In the genomic region with DNA sequence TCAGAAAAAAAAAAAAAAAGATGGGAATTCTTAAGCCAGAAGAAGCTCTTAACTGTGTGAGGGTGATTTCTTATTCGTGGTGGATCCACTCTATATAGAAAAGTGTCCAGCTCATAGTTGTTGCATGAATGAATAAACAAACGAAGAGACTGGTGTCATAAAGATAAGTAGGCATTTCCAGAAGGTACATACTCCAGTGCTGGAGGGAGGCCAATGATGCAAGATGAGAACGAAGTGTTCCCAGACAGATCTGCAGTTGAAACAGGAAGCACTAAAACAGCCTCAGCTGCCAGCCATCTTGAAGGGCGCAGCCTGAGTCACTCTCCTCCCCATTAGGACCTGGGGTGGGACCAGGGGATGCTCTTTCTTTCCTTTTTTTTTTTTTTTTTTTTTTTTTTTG, we compare ENCODE assay signal across 10 cellular contexts. TPM values are rescaled to one million over a fixed set of nuclear protein-coding genes. Genes with fewer than 3 reads are reported as not detected.
A peak's percentile ranks its signal among the peaks of the same experiment; 100 is the strongest.
DNase-seq lines count a peak whose midpoint lies in the region; ATAC-seq and TF ChIP-seq lines count a peak whose summit lies in the region.
"Had no signal": no experiment of that assay in that cellular context is flagged by ENCODE, and none has a peak within 500 bp of the region (broad histone marks: within the 10 kb centered on the region; RNA-seq: fewer than 3 reads in every experiment).

No MANE protein-coding gene starts in this region.

- H3K27ac Mint-ChIP-seq in stimulated activated effector memory CD8-positive, alpha-beta T cell treated with anti-CD3 and anti-CD28 coated beads, Interleukin-12 subunit alpha, Interleukin-12 subunit beta, amount 100 ng/mL, for 72 hours: no peak overlapping the region
- H3K27ac Mint-ChIP-seq: activated T-cell treated with anti-CD3 and anti-CD28 coated beads, Interleukin-2, amount 50 U/mL, for 72 hours; CD4-positive, alpha-beta T cell had no signal

- H3K27ac ChIP-seq in A673 (ENCODE audit: low read depth, low read length, poor library complexity, severe bottlenecking) (no peak overlapping the region), VCaP (0 out of 2 replicates have a peak overlapping the region, but pooled peaks have one; percentile 34)

- H3K9me3 Mint-ChIP-seq in stimulated activated effector memory CD8-positive, alpha-beta T cell treated with anti-CD3 and anti-CD28 coated beads, Interleukin-12 subunit alpha, Interleukin-12 subunit beta, amount 100 ng/mL, for 72 hours: no peaks in the 10 kb centered on the region
- H3K9me3 Mint-ChIP-seq: CD4-positive, alpha-beta T cell had no signal

- no peaks in the 10 kb centered on the region for H3K36me3 Mint-ChIP-seq in stimulated activated effector memory CD8-positive, alpha-beta T cell treated with anti-CD3 and anti-CD28 coated beads, Interleukin-12 subunit alpha, Interleukin-12 subunit beta, amount 100 ng/mL, for 72 hours

- H3K4me3 Mint-ChIP-seq in stimulated activated effector memory CD8-positive, alpha-beta T cell treated with anti-CD3 and anti-CD28 coated beads, Interleukin-12 subunit alpha, Interleukin-12 subunit beta, amount 100 ng/mL, for 72 hours: no peak overlapping the region
- H3K4me3 Mint-ChIP-seq: activated T-cell treated with anti-CD3 and anti-CD28 coated beads, Interleukin-2, amount 50 U/mL, for 72 hours; CD4-positive, alpha-beta T cell had no signal

- DNase-seq in A673 (ENCODE audit: low spot score) (peak; percentile 14), LoVo (ENCODE audit: low spot score) (peak; percentile 63), iris pigment epithelial cell (ENCODE audit: low read depth) (peak; percentile 99), T1000 (lab: John Stamatoyannopoulos, UW) (no peak)
- DNase-seq in stimulated activated effector memory CD8-positive, alpha-beta T cell treated with anti-CD3 and anti-CD28 coated beads, Interleukin-12 subunit alpha, Interleukin-12 subunit beta, amount 100 ng/mL, for 72 hours (ENCODE audit: low spot score in 2 of 2): no peak
- no peak for DNase-seq in activated CD4-positive, alpha-beta T cell treated with anti-CD3 and anti-CD28 coated beads, Interleukin-2, amount 50 U/mL, for 1 hour
- no peak for DNase-seq in activated T-cell treated with anti-CD3 and anti-CD28 coated beads, Interleukin-2, amount 50 U/mL, for 48 hours
- DNase-seq: activated T-cell treated with anti-CD3 and anti-CD28 coated beads, Interleukin-2, amount 50 U/mL, for 72 hours; CD4-positive, alpha-beta T cell had no signal

- POLR2A ChIA-PET in A673 (lab: Charles Lee; ENCODE audit: low non-redundant PET): no interaction called here

- peaks cover 1% of the 10 kb centered on the region for H3K4me1 Mint-ChIP-seq in stimulated activated effector memory CD8-positive, alpha-beta T cell treated with anti-CD3 and anti-CD28 coated beads, Interleukin-12 subunit alpha, Interleukin-12 subunit beta, amount 100 ng/mL, for 72 hours

- no peak for ATAC-seq in stimulated activated effector memory CD8-positive, alpha-beta T cell treated with anti-CD3 and anti-CD28 coated beads, Interleukin-12 subunit alpha, Interleukin-12 subunit beta, amount 100 ng/mL, for 72 hours
- ATAC-seq: activated T-cell treated with anti-CD3 and anti-CD28 coated beads, Interleukin-2, amount 50 U/mL, for 72 hours had no signal

- H3K4me1 ChIP-seq in A673 (ENCODE audit: insufficient read depth, low read length, poor library complexity, severe bottlenecking): no peaks in the 10 kb centered on the region

- H3K36me3 ChIP-seq in A673 (ENCODE audit: insufficient read depth, low read length, poor library complexity, severe bottlenecking): no peaks in the 10 kb centered on the region

- TF ChIP-seq CTCF in A673 (conservative IDR thresholded peaks at IDR 0.05; ENCODE audit: low read depth, low read length) (no peak), VCaP (conservative IDR thresholded peaks at IDR 0.05) (no peak)

- H3K9me3 ChIP-seq in A673 (ENCODE audit: low read depth, low read length, poor library complexity, severe bottlenecking): no peaks in the 10 kb centered on the region

- CTCF ChIA-PET in A673 (lab: Charles Lee): no interaction called here

- BruUV-seq in A673 (replicated peaks; lab: Mats Ljungman, UMichigan): no TSS peak

- H3K4me3 ChIP-seq in A673 (ENCODE audit: low read depth, low read length, poor library complexity, severe bottlenecking): no peak overlapping the region

- no peaks in the 10 kb centered on the region for H3K27me3 ChIP-seq in A673 (replicated peaks; ENCODE audit: insufficient read depth, low read depth, low read length, poor library complexity)

- intact Hi-C loops in A673 (cut with micrococcal nuclease; ENCODE audit: unreplicated experiment): no loop called here

RNA-seq across cellular contexts. Expression of a gene that starts 47.4 kb away (rescaled TPM):
- not detected in 2 replicates for total RNA-seq in A673 (2021)

Comparison
In these comparisons a context has a peak if more than half of its experiments do, and no peak if none do; other contexts are left out.
1. DNase-seq: peak in A673 (single experiment), LoVo (single experiment) and iris pigment epithelial cell (single experiment); none in T1000 (single experiment), stimulated activated effector memory CD8-positive, alpha-beta T cell treated with anti-CD3 and anti-CD28 coated beads, Interleukin-12 subunit alpha, Interleukin-12 subunit beta, amount 100 ng/mL, for 72 hours (0 of 2), activated CD4-positive, alpha-beta T cell treated with anti-CD3 and anti-CD28 coated beads, Interleukin-2, amount 50 U/mL, for 1 hour (single experiment) and activated T-cell treated with anti-CD3 and anti-CD28 coated beads, Interleukin-2, amount 50 U/mL, for 48 hours (0 of 2).